In the genomic region with DNA sequence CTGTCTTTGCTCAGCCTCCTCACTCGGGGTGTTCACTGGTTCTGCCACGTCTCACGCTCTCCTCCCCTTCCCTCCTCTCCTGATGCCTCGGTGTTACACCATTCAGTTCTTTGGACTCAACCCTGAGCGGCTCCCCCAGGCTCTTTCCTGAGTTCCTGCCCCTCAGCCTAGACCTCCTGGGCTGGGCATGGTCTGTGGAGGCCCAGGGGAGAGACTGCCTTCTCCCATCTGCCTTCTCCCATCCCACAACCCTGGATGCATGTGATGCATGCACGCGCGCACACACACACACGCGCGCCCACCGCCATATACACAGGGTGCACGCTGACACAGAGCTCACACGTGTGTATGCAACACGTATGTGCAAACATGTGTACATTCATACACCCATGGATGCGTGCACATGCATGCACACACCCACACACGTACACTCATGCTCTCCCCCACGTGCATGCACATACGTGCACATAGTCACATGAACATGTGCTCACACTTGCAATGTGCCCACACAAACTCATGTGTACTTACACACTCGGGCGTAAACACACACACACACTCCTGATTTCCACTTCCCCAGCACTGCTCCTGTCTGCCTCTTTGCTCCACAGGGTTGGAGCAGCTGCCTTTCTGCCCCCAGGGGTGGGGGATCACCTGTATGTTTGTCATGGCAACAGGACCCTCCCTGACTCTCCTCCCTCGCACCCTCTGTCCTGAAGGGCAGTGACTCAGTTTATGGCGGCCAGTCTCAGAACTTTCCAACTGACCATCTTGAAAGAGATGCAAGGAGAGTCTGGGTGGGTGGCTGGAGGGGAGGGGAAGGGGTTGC, we compare ENCODE assay signal across 1 cellular context.
TF ChIP-seq lines count a peak whose summit lies in the region.

No MANE protein-coding gene starts in this region.

TF ChIP-seq in HepG2, 621 proteins besides CTCF, POLR2A, EP300 and RAD21 (continues in another document):
- TF ChIP-seq HNF4A (CRISPR knock-in tag; IDR thresholded peaks at IDR 0.05) (0 out of 2 replicates have a peak, but pooled peaks have one; percentile 37), HDAC2 (CRISPR knock-in tag; IDR thresholded peaks at IDR 0.05) (0 out of 2 replicates have a peak, but pooled peaks have one; percentile 5), PATZ1 (CRISPR knock-in tag; IDR thresholded peaks at IDR 0.05) (peak; percentile 56), ZBTB20 (CRISPR knock-in tag; IDR thresholded peaks at IDR 0.05; ENCODE audit: borderline replicate concordance, low read depth) (peak; percentile 32; the same call in 1 of the 2 replicates), CHD4 (IDR thresholded peaks at IDR 0.05; ENCODE audit: borderline replicate concordance, low read length) (0 out of 2 replicates have a peak, but pooled peaks have one; percentile 16), ZNF292 (CRISPR knock-in tag; IDR thresholded peaks at IDR 0.05; ENCODE audit: borderline replicate concordance, low read depth) (peak; percentile 45; the same call in 1 of the 2 replicates), ZNF263 (CRISPR knock-in tag; IDR thresholded peaks at IDR 0.05) (peak; percentile 53), PAXIP1 (CRISPR knock-in tag; conservative IDR thresholded peaks at IDR 0.05) (no peak), ZNF354B (CRISPR knock-in tag; IDR thresholded peaks at IDR 0.05) (0 out of 2 replicates have a peak, but pooled peaks have one; percentile 39), PITX1 (CRISPR knock-in tag; IDR thresholded peaks at IDR 0.05) (0 out of 2 replicates have a peak, but pooled peaks have one; percentile 27), ZBTB38 (CRISPR knock-in tag; IDR thresholded peaks at IDR 0.05) (peak; percentile 45), ZNF687 (CRISPR knock-in tag; IDR thresholded peaks at IDR 0.05) (peak; percentile 64)
- TF ChIP-seq, protein P1, sequence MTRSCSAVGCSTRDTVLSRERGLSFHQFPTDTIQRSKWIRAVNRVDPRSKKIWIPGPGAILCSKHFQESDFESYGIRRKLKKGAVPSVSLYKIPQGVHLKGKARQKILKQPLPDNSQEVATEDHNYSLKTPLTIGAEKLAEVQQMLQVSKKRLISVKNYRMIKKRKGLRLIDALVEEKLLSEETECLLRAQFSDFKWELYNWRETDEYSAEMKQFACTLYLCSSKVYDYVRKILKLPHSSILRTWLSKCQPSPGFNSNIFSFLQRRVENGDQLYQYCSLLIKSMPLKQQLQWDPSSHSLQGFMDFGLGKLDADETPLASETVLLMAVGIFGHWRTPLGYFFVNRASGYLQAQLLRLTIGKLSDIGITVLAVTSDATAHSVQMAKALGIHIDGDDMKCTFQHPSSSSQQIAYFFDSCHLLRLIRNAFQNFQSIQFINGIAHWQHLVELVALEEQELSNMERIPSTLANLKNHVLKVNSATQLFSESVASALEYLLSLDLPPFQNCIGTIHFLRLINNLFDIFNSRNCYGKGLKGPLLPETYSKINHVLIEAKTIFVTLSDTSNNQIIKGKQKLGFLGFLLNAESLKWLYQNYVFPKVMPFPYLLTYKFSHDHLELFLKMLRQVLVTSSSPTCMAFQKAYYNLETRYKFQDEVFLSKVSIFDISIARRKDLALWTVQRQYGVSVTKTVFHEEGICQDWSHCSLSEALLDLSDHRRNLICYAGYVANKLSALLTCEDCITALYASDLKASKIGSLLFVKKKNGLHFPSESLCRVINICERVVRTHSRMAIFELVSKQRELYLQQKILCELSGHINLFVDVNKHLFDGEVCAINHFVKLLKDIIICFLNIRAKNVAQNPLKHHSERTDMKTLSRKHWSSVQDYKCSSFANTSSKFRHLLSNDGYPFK (CRISPR knock-in tag; IDR thresholded peaks at IDR 0.05; ENCODE audit: borderline replicate concordance): peak; percentile 49; the same call in 1 of the 2 replicates
- TF ChIP-seq, protein P2, sequence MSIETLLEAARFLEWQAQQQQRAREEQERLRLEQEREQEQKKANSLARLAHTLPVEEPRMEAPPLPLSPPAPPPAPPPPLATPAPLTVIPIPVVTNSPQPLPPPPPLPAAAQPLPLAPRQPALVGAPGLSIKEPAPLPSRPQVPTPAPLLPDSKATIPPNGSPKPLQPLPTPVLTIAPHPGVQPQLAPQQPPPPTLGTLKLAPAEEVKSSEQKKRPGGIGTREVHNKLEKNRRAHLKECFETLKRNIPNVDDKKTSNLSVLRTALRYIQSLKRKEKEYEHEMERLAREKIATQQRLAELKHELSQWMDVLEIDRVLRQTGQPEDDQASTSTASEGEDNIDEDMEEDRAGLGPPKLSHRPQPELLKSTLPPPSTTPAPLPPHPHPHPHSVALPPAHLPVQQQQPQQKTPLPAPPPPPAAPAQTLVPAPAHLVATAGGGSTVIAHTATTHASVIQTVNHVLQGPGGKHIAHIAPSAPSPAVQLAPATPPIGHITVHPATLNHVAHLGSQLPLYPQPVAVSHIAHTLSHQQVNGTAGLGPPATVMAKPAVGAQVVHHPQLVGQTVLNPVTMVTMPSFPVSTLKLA (IDR thresholded peaks at IDR 0.05): peak; percentile 73
- TF ChIP-seq, protein P3, sequence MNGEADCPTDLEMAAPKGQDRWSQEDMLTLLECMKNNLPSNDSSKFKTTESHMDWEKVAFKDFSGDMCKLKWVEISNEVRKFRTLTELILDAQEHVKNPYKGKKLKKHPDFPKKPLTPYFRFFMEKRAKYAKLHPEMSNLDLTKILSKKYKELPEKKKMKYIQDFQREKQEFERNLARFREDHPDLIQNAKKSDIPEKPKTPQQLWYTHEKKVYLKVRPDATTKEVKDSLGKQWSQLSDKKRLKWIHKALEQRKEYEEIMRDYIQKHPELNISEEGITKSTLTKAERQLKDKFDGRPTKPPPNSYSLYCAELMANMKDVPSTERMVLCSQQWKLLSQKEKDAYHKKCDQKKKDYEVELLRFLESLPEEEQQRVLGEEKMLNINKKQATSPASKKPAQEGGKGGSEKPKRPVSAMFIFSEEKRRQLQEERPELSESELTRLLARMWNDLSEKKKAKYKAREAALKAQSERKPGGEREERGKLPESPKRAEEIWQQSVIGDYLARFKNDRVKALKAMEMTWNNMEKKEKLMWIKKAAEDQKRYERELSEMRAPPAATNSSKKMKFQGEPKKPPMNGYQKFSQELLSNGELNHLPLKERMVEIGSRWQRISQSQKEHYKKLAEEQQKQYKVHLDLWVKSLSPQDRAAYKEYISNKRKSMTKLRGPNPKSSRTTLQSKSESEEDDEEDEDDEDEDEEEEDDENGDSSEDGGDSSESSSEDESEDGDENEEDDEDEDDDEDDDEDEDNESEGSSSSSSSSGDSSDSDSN (CRISPR knock-in tag; IDR thresholded peaks at IDR 0.05): peak; percentile 20; the same call in 1 of the 2 replicates
- TF ChIP-seq, protein P4, sequence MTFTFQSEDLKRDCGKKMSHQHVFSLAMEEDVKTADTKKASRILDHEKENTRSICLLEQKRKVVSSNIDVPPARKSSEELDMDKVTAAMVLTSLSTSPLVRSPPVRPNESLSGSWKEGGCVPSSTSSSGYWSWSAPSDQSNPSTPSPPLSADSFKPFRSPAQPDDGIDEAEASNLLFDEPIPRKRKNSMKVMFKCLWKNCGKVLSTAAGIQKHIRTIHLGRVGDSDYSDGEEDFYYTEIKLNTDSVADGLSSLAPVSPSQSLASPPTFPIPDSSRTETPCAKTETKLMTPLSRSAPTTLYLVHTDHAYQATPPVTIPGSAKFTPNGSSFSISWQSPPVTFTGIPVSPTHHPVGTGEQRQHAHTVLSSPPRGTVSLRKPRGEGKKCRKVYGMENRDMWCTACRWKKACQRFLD (CRISPR knock-in tag; IDR thresholded peaks at IDR 0.05; ENCODE audit: borderline replicate concordance): no peak
- TF ChIP-seq, protein P5, sequence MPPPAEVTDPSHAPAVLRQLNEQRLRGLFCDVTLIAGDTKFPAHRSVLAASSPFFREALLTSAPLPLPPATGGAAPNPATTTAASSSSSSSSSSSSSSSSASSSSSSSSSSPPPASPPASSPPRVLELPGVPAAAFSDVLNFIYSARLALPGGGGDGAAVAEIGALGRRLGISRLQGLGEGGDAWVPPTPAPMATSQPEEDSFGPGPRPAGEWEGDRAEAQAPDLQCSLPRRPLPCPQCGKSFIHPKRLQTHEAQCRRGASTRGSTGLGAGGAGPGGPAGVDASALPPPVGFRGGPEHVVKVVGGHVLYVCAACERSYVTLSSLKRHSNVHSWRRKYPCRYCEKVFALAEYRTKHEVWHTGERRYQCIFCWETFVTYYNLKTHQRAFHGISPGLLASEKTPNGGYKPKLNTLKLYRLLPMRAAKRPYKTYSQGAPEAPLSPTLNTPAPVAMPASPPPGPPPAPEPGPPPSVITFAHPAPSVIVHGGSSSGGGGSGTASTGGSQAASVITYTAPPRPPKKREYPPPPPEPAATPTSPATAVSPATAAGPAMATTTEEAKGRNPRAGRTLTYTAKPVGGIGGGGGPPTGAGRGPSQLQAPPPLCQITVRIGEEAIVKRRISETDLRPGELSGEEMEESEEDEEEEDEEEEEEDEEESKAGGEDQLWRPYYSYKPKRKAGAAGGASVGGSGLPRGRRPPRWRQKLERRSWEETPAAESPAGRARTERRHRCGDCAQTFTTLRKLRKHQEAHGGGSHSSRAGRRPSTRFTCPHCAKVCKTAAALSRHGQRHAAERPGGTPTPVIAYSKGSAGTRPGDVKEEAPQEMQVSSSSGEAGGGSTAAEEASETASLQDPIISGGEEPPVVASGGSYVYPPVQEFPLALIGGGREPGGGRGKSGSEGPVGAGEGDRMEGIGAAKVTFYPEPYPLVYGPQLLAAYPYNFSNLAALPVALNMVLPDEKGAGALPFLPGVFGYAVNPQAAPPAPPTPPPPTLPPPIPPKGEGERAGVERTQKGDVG (CRISPR knock-in tag; IDR thresholded peaks at IDR 0.05; ENCODE audit: borderline replicate concordance): peak; percentile 64; the same call in 1 of the 2 replicates
- TF ChIP-seq, protein P6, sequence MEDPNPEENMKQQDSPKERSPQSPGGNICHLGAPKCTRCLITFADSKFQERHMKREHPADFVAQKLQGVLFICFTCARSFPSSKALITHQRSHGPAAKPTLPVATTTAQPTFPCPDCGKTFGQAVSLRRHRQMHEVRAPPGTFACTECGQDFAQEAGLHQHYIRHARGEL (CRISPR knock-in tag; IDR thresholded peaks at IDR 0.05): no peak
